In the genomic region with DNA sequence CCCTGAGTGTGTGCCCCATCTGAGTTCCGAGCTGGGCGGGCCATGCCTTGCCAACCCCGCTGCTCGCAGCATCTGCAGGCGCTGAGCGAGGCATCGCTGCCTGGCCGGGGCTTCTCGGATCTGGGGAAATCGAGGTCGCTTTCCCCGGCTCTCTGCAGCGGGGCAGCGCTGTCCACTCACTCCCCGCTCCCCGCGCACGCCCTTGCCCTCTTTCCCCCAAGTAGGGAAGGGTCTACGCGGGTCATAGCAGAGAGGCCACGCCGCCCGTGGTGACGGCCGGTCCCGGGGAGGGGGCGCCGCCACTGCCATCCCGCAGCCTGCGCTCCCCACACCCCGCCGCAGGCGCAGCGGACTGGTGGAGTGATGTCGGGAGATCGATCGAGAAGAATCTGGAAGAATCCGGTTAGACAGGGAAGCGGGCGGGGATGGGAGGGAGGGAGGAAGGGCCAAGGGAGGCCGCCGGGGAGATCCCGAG, we compare ENCODE assay signal across 7 cellular contexts. TPM values are rescaled to one million over a fixed set of nuclear protein-coding genes. Genes with fewer than 3 reads are reported as not detected.
DNase-seq lines count a peak whose midpoint lies in the region; ATAC-seq and TF ChIP-seq lines count a peak whose summit lies in the region.

No MANE protein-coding gene starts in this region.

- H3K36me3 ChIP-seq in MG63 = peaks cover 35% of the 10 kb centered on the region
- peaks cover 16 to 20% of the 10 kb centered on the region in 2 donors for H3K36me3 ChIP-seq in ascending aorta
- H3K36me3 ChIP-seq in prostate gland = peaks cover 0 to 2% of the 10 kb centered on the region in 2 donors

- peak overlapping the region; percentile 56 to 88 for H3K27ac ChIP-seq in ascending aorta
- H3K27ac ChIP-seq in prostate gland = peak overlapping the region; percentile 87 to 92

- TF ChIP-seq POLR2A in prostate gland (IDR thresholded peaks at IDR 0.05) = peak; percentile 12

- H3K4me3 ChIP-seq in MG63 (peak overlapping the region; percentile 66), ascending aorta (peak overlapping the region; percentile 82 to 84), prostate gland (peak overlapping the region; percentile 77 to 83)

- peaks cover 13 to 19% of the 10 kb centered on the region in 2 donors for H3K4me1 ChIP-seq in ascending aorta
- H3K4me1 ChIP-seq in prostate gland (replicated peaks) = peaks cover 5% of the 10 kb centered on the region

- DNase-seq in MG63 (no peak), ascending aorta (ENCODE audit: low spot score in 2 of 2) (no peak), hepatic stellate cell (ENCODE audit: low spot score) (peak; percentile 75), prostate gland (ENCODE audit: low spot score) (peak; percentile 61), ureter (ENCODE audit: low spot score) (no peak), foreskin melanocyte (no peak)

- no peaks in the 10 kb centered on the region for H3K9me3 ChIP-seq in MG63
- H3K9me3 ChIP-seq in ascending aorta = no peaks in the 10 kb centered on the region
- H3K9me3 ChIP-seq in prostate gland = no peaks in the 10 kb centered on the region

- WGBS in prostate gland = 2% methylated on average over 42 of the region's 43 CpGs

- peaks cover 4% of the 10 kb centered on the region; the same call in 1 of the 2 replicates for H3K27me3 ChIP-seq in MG63
- no peaks in the 10 kb centered on the region for H3K27me3 ChIP-seq in ascending aorta
- H3K27me3 ChIP-seq in prostate gland (replicated peaks; ENCODE audit: insufficient read depth) = no peaks in the 10 kb centered on the region

- intact Hi-C loops in ascending aorta (cut with DNase I) = loop anchor here (2.0 kb wide), 1 partner anchor 19 kb away; a partner anchor contains a TSS
- intact Hi-C loops in prostate gland (cut with DNase I) = no loop called here

- ATAC-seq in GM19467 (IDR thresholded peaks at IDR 0.05; ENCODE audit: unreplicated experiment) = peak; percentile 4

- TF ChIP-seq CTCF in ascending aorta (IDR thresholded peaks at IDR 0.05) (no peak), prostate gland (IDR thresholded peaks at IDR 0.05) (no peak)

RNA-seq across cellular contexts. Expression of a gene that starts 0.5 kb away (rescaled TPM):
- 94.6 and 105 TPM in 2 replicates for total RNA-seq in MG63 (2014; rRNA removed; shearing (Covaris generic); ENCODE audit: low replicate concordance)
- total RNA-seq in ascending aorta (36.3 TPM), prostate gland (10 to 100 TPM; 55.2 to 87.0 TPM), ureter (115 TPM)

RNA-seq across cellular contexts. Expression of a gene that starts 18.2 kb away (rescaled TPM):
- 12.5 and 14.6 TPM in 2 replicates for total RNA-seq in MG63 (2014; rRNA removed; shearing (Covaris generic); ENCODE audit: low replicate concordance)
- 19.9 TPM for total RNA-seq in ascending aorta
- total RNA-seq in prostate gland = 10 to 100 TPM; 41.5 to 46.5 TPM
- total RNA-seq in ureter = 83.6 TPM

RNA-seq across cellular contexts. Expression of a gene that starts 40.5 kb away (rescaled TPM):
- not detected in 2 replicates for total RNA-seq in MG63 (2014; rRNA removed; shearing (Covaris generic); ENCODE audit: low replicate concordance)
- 9.7 TPM for total RNA-seq in ascending aorta
- total RNA-seq in prostate gland = 1 to 10 TPM in 1 of 2 donors, under 1 TPM in 1; 0.18 to 8.7 TPM
- 3.6 TPM for total RNA-seq in ureter

Comparison
In these comparisons a context has a peak if more than half of its experiments do, and no peak if none do; other contexts are left out.
1. DNase-seq: peak in hepatic stellate cell (single experiment) and prostate gland (single experiment); none in MG63 (single experiment), ascending aorta (0 of 2), ureter (single experiment) and foreskin melanocyte (single experiment).
2. Peak in every context shown above with its lines, with median percentiles within 50 percentile points of each other: H3K4me3 ChIP-seq.